1 cellular context compared by ENCODE assay signal in genomic region chr6:43509142-43509983, GRCh38.
TF ChIP-seq lines count a peak whose summit lies in the region.

No MANE protein-coding gene starts in this region.

TF ChIP-seq in HepG2, 621 proteins besides CTCF, POLR2A, EP300 and RAD21 (continued from another document and continues in another):
- TF ChIP-seq CEBPZ (IDR thresholded peaks at IDR 0.05; ENCODE audit: low read length) (no peak), TEAD3 (CRISPR knock-in tag; optimal IDR thresholded peaks at IDR 0.05; ENCODE audit: borderline replicate concordance) (peak; percentile 32), NFYB (CRISPR knock-in tag; IDR thresholded peaks at IDR 0.05) (no peak), HHEX (CRISPR knock-in tag; IDR thresholded peaks at IDR 0.05) (no peak), ZNF652 (CRISPR knock-in tag; IDR thresholded peaks at IDR 0.05; ENCODE audit: borderline replicate concordance, low read depth) (no peak), ZNF776 (CRISPR knock-in tag; IDR thresholded peaks at IDR 0.05) (no peak; the same call in 1 of the 2 replicates), ZNF235 (CRISPR knock-in tag; IDR thresholded peaks at IDR 0.05; ENCODE audit: borderline replicate concordance) (peak; percentile 58; the same call in 1 of the 2 replicates), YEATS4 (CRISPR knock-in tag; IDR thresholded peaks at IDR 0.05; ENCODE audit: borderline replicate concordance) (no peak), XRCC5 (optimal IDR thresholded peaks at IDR 0.05; ENCODE audit: low read length) (no peak), ZNF10 (CRISPR knock-in tag; IDR thresholded peaks at IDR 0.05; ENCODE audit: borderline replicate concordance, low read depth) (no peak), HOMEZ (CRISPR knock-in tag; IDR thresholded peaks at IDR 0.05; ENCODE audit: low read depth) (no peak), SALL2 (CRISPR knock-in tag; IDR thresholded peaks at IDR 0.05) (no peak), SOX5 (CRISPR knock-in tag; IDR thresholded peaks at IDR 0.05; ENCODE audit: borderline replicate concordance) (0 out of 2 replicates have a peak, but pooled peaks have one; percentile 28), STAG1 (CRISPR knock-in tag; IDR thresholded peaks at IDR 0.05) (no peak), PHB2 (IDR thresholded peaks at IDR 0.05; ENCODE audit: partially characterized antibody) (no peak), BCL3 (CRISPR knock-in tag; IDR thresholded peaks at IDR 0.05) (no peak), SRSF1 (optimal IDR thresholded peaks at IDR 0.05; ENCODE audit: low read depth, low read length) (no peak), ZNF766 (CRISPR knock-in tag; IDR thresholded peaks at IDR 0.05; ENCODE audit: borderline replicate concordance) (peak; percentile 33; the same call in 1 of the 2 replicates), ZKSCAN1 (IDR thresholded peaks at IDR 0.05; ENCODE audit: low read length) (no peak), GATAD2A (CRISPR knock-in tag; IDR thresholded peaks at IDR 0.05) (no peak), ZNF841 (CRISPR knock-in tag; IDR thresholded peaks at IDR 0.05; ENCODE audit: borderline replicate concordance) (no peak), ZNF605 (CRISPR knock-in tag; IDR thresholded peaks at IDR 0.05) (peak; percentile 17; the same call in 1 of the 2 replicates), ZNF121 (CRISPR knock-in tag; IDR thresholded peaks at IDR 0.05) (no peak), ZNF337 (CRISPR knock-in tag; IDR thresholded peaks at IDR 0.05; ENCODE audit: borderline replicate concordance, low read depth) (no peak), ERF (CRISPR knock-in tag; IDR thresholded peaks at IDR 0.05) (peak; percentile 37; the same call in 1 of the 2 replicates), SIX4 (CRISPR knock-in tag; IDR thresholded peaks at IDR 0.05) (no peak), TBL1XR1 (IDR thresholded peaks at IDR 0.05; ENCODE audit: borderline replicate concordance, low read length, partially characterized antibody) (no peak), ARNT2 (CRISPR knock-in tag; IDR thresholded peaks at IDR 0.05; ENCODE audit: low read depth) (peak; percentile 24; the same call in 1 of the 2 replicates), SCMH1 (CRISPR knock-in tag; IDR thresholded peaks at IDR 0.05; ENCODE audit: borderline replicate concordance) (no peak), SRSF9 (IDR thresholded peaks at IDR 0.05; ENCODE audit: borderline replicate concordance, insufficient read depth, low read depth, low read length, poor library complexity, severe bottlenecking) (no peak), FOXJ3 (CRISPR knock-in tag; IDR thresholded peaks at IDR 0.05; ENCODE audit: borderline replicate concordance) (no peak), CHD4 (IDR thresholded peaks at IDR 0.05; ENCODE audit: borderline replicate concordance, low read length) (no peak), MED1 (CRISPR knock-in tag; IDR thresholded peaks at IDR 0.05) (no peak), XBP1 (CRISPR knock-in tag; IDR thresholded peaks at IDR 0.05) (no peak), ZNF577 (CRISPR knock-in tag; IDR thresholded peaks at IDR 0.05; ENCODE audit: borderline replicate concordance, low read depth) (no peak), TFE3 (CRISPR knock-in tag; IDR thresholded peaks at IDR 0.05) (no peak), SNRNP70 (IDR thresholded peaks at IDR 0.05; ENCODE audit: low read depth, low read length) (no peak), SMYD3 (CRISPR knock-in tag; IDR thresholded peaks at IDR 0.05) (no peak; the same call in 1 of the 2 replicates), ZNF234 (CRISPR knock-in tag; conservative IDR thresholded peaks at IDR 0.05) (no peak), NR3C1 (CRISPR knock-in tag; IDR thresholded peaks at IDR 0.05) (no peak), PREB (CRISPR knock-in tag; IDR thresholded peaks at IDR 0.05) (no peak), ZNF136 (CRISPR knock-in tag; IDR thresholded peaks at IDR 0.05; ENCODE audit: low read depth) (no peak)
- TF ChIP-seq, protein P1, sequence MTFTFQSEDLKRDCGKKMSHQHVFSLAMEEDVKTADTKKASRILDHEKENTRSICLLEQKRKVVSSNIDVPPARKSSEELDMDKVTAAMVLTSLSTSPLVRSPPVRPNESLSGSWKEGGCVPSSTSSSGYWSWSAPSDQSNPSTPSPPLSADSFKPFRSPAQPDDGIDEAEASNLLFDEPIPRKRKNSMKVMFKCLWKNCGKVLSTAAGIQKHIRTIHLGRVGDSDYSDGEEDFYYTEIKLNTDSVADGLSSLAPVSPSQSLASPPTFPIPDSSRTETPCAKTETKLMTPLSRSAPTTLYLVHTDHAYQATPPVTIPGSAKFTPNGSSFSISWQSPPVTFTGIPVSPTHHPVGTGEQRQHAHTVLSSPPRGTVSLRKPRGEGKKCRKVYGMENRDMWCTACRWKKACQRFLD (CRISPR knock-in tag; IDR thresholded peaks at IDR 0.05; ENCODE audit: borderline replicate concordance) = no peak
- TF ChIP-seq, protein P2, sequence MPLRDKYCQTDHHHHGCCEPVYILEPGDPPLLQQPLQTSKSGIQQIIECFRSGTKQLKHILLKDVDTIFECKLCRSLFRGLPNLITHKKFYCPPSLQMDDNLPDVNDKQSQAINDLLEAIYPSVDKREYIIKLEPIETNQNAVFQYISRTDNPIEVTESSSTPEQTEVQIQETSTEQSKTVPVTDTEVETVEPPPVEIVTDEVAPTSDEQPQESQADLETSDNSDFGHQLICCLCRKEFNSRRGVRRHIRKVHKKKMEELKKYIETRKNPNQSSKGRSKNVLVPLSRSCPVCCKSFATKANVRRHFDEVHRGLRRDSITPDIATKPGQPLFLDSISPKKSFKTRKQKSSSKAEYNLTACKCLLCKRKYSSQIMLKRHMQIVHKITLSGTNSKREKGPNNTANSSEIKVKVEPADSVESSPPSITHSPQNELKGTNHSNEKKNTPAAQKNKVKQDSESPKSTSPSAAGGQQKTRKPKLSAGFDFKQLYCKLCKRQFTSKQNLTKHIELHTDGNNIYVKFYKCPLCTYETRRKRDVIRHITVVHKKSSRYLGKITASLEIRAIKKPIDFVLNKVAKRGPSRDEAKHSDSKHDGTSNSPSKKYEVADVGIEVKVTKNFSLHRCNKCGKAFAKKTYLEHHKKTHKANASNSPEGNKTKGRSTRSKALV (CRISPR knock-in tag; IDR thresholded peaks at IDR 0.05) = no peak; the same call in 1 of the 2 replicates
- TF ChIP-seq, protein P3, sequence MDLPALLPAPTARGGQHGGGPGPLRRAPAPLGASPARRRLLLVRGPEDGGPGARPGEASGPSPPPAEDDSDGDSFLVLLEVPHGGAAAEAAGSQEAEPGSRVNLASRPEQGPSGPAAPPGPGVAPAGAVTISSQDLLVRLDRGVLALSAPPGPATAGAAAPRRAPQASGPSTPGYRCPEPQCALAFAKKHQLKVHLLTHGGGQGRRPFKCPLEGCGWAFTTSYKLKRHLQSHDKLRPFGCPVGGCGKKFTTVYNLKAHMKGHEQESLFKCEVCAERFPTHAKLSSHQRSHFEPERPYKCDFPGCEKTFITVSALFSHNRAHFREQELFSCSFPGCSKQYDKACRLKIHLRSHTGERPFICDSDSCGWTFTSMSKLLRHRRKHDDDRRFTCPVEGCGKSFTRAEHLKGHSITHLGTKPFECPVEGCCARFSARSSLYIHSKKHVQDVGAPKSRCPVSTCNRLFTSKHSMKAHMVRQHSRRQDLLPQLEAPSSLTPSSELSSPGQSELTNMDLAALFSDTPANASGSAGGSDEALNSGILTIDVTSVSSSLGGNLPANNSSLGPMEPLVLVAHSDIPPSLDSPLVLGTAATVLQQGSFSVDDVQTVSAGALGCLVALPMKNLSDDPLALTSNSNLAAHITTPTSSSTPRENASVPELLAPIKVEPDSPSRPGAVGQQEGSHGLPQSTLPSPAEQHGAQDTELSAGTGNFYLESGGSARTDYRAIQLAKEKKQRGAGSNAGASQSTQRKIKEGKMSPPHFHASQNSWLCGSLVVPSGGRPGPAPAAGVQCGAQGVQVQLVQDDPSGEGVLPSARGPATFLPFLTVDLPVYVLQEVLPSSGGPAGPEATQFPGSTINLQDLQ (CRISPR knock-in tag; IDR thresholded peaks at IDR 0.05) = no peak; the same call in 1 of the 2 replicates
- TF ChIP-seq, protein P4, sequence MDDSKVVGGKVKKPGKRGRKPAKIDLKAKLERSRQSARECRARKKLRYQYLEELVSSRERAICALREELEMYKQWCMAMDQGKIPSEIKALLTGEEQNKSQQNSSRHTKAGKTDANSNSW (CRISPR knock-in tag; IDR thresholded peaks at IDR 0.05; ENCODE audit: borderline replicate concordance) = no peak
- TF ChIP-seq, protein P5, sequence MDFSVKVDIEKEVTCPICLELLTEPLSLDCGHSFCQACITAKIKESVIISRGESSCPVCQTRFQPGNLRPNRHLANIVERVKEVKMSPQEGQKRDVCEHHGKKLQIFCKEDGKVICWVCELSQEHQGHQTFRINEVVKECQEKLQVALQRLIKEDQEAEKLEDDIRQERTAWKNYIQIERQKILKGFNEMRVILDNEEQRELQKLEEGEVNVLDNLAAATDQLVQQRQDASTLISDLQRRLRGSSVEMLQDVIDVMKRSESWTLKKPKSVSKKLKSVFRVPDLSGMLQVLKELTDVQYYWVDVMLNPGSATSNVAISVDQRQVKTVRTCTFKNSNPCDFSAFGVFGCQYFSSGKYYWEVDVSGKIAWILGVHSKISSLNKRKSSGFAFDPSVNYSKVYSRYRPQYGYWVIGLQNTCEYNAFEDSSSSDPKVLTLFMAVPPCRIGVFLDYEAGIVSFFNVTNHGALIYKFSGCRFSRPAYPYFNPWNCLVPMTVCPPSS (IDR thresholded peaks at IDR 0.05) = no peak
- TF ChIP-seq, protein P6, sequence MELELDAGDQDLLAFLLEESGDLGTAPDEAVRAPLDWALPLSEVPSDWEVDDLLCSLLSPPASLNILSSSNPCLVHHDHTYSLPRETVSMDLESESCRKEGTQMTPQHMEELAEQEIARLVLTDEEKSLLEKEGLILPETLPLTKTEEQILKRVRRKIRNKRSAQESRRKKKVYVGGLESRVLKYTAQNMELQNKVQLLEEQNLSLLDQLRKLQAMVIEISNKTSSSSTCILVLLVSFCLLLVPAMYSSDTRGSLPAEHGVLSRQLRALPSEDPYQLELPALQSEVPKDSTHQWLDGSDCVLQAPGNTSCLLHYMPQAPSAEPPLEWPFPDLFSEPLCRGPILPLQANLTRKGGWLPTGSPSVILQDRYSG (CRISPR knock-in tag; IDR thresholded peaks at IDR 0.05) = no peak
